In genomic region chr20:29689411-29690225, GRCh38 we compare ENCODE assay signal across 1 cellular context.
TF ChIP-seq lines count a peak whose summit lies in the region.

No MANE protein-coding gene starts in this region.

TF ChIP-seq in K562, 482 proteins besides CTCF, POLR2A, EP300 and RAD21 (continued from another document):
- TF ChIP-seq E2F6 (IDR thresholded peaks at IDR 0.05; ENCODE audit: borderline replicate concordance in 1 of 2, extremely low read depth in 1 of 2, insufficient read depth in 1 of 2, insufficient read length in 1 of 2, low read depth in 1 of 2, low read length in 1 of 2, poor library complexity in 1 of 2, severe bottlenecking in 1 of 2): peak; percentile 48 to 77
- peak; percentile 94 to 95 for TF ChIP-seq NRF1 (conservative IDR thresholded peaks at IDR 0.05 in 1 of 2, IDR thresholded peaks at IDR 0.05 in 1 of 2)
- TF ChIP-seq POLR3A (IDR thresholded peaks at IDR 0.05; ENCODE audit: borderline replicate concordance, extremely low read depth, insufficient read depth, insufficient read length): no peak
- TF ChIP-seq MNT (conservative IDR thresholded peaks at IDR 0.05): no peak
- TF ChIP-seq CC2D1A (IDR thresholded peaks at IDR 0.05): no peak
- TF ChIP-seq ZNF311 (CRISPR knock-in tag; IDR thresholded peaks at IDR 0.05): no peak
- TF ChIP-seq ZFP91 (CRISPR knock-in tag; IDR thresholded peaks at IDR 0.05): peak; percentile 86
- TF ChIP-seq RBFOX2 (IDR thresholded peaks at IDR 0.05; ENCODE audit: low read depth, low read length): peak; percentile 46; the same call in 1 of the 2 replicates
- TF ChIP-seq PRDM10 (IDR thresholded peaks at IDR 0.05; ENCODE audit: partially characterized antibody): peak; percentile 73
- TF ChIP-seq L3MBTL2 (IDR thresholded peaks at IDR 0.05): peak; percentile 61
- peak; percentile 59 for TF ChIP-seq MEIS2 (IDR thresholded peaks at IDR 0.05; ENCODE audit: partially characterized antibody)
- peak; percentile 91 for TF ChIP-seq ZBTB2 (IDR thresholded peaks at IDR 0.05)
- no peak for TF ChIP-seq SRSF3 (IDR thresholded peaks at IDR 0.05; ENCODE audit: insufficient read depth, low read length)
- TF ChIP-seq CXXC5 (CRISPR knock-in tag; IDR thresholded peaks at IDR 0.05): 0 out of 2 replicates have a peak, but pooled peaks have one; percentile 8
- no peak for TF ChIP-seq RNF219 (CRISPR knock-in tag; IDR thresholded peaks at IDR 0.05)
- peak; percentile 61 for TF ChIP-seq RFX1 (IDR thresholded peaks at IDR 0.05)
- peak; percentile 78 for TF ChIP-seq EGR1 (conservative IDR thresholded peaks at IDR 0.05)
